ENCODE assay signal across 24 cellular contexts in genomic region chr6:169626169-169626833, GRCh38.
"Had no signal": no experiment of that assay in that cellular context is flagged by ENCODE, and none has a peak within 500 bp of the region (broad histone marks: within the 10 kb centered on the region; RNA-seq: fewer than 3 reads in every experiment).

No MANE protein-coding gene starts in this region.

- FAIRE-seq: endothelial cell of umbilical vein, urothelium cell line had no signal

- DNase-seq: activated CD4-positive, alpha-beta T cell treated with anti-CD3 and anti-CD28 coated beads for 1 hour; activated CD4-positive, alpha-beta T cell treated with anti-CD3 and anti-CD28 coated beads, Interleukin-2, amount 50 U/mL, for 1 hour; activated CD8-positive, alpha-beta T cell treated with anti-CD3 and anti-CD28 coated beads, Interleukin-2, amount 10 ng/mL, durations not matched to agents 7 days and 5 days; activated gamma-delta T cell treated with Interleukin-2 at 50 U/mL for 16 hours; anterior cingulate cortex; effector CD8-positive, alpha-beta T cell; foreskin melanocyte; glutamatergic neuron; naive B cell; retina; stimulated activated CD4-positive, alpha-beta T cell treated with anti-CD3 and anti-CD28 coated beads, Interleukin-4, amount 100 ng/mL, for 1 hour; stimulated activated naive CD4-positive, alpha-beta T cell treated with Interleukin-2 at 50 U/mL for 16 hours; substantia nigra had no signal

- H2AFZ ChIP-seq: hepatocyte, neural progenitor cell had no signal

- H3K27me3 ChIP-seq: hepatocyte, neural progenitor cell, tibial nerve had no signal

- H3K4me1 ChIP-seq: neural progenitor cell, tibial nerve had no signal

- H3K4me1 Mint-ChIP-seq: activated naive CD4-positive, alpha-beta T cell treated with anti-CD3 and anti-CD28 coated beads, Interleukin-2, amount 50 U/mL, for 24 hours; brain; naive B cell had no signal

- H3K9me3 ChIP-seq: tibial nerve had no signal

- H3K4me2 ChIP-seq: hepatocyte, neural progenitor cell had no signal

- ATAC-seq: activated CD8-positive, alpha-beta T cell treated with anti-CD3 and anti-CD28 coated beads, Interleukin-2, amount 10 ng/mL, durations not matched to agents 7 days and 5 days; esophagus mucosa had no signal

- H3K27ac ChIP-seq: hepatocyte, neural progenitor cell, tibial nerve, VCaP had no signal

- H3K27me3 Mint-ChIP-seq: activated naive CD4-positive, alpha-beta T cell treated with anti-CD3 and anti-CD28 coated beads, Interleukin-2, amount 50 U/mL, for 24 hours; brain; dendritic cell treated with granulocyte-macrophage colony-stimulating factor and Interleukin-4, amounts not matched to agents 40 ng/mL and 50 ng/mL, for 4 days; naive B cell; progenitor cell of endocrine pancreas had no signal

- H3K79me2 ChIP-seq: hepatocyte had no signal

- H3K9ac ChIP-seq: neural progenitor cell had no signal

- H3K36me3 ChIP-seq: neural progenitor cell had no signal

- H3K27ac Mint-ChIP-seq: activated CD8-positive, alpha-beta T cell treated with anti-CD3 and anti-CD28 coated beads, Interleukin-2, amount 10 ng/mL, durations not matched to agents 7 days and 5 days; activated naive CD4-positive, alpha-beta T cell treated with anti-CD3 and anti-CD28 coated beads, Interleukin-2, amount 50 U/mL, for 24 hours; dendritic cell treated with granulocyte-macrophage colony-stimulating factor and Interleukin-4, amounts not matched to agents 40 ng/mL and 50 ng/mL, for 4 days; progenitor cell of endocrine pancreas had no signal

- H3K9me3 Mint-ChIP-seq: activated naive CD4-positive, alpha-beta T cell treated with anti-CD3 and anti-CD28 coated beads, Interleukin-2, amount 50 U/mL, for 24 hours; dendritic cell treated with granulocyte-macrophage colony-stimulating factor and Interleukin-4, amounts not matched to agents 40 ng/mL and 50 ng/mL, for 4 days; neural progenitor cell had no signal

- H3K4me3 ChIP-seq: hepatocyte, neural progenitor cell, tibial nerve had no signal

- H3K4me3 Mint-ChIP-seq: activated CD8-positive, alpha-beta T cell treated with anti-CD3 and anti-CD28 coated beads, Interleukin-2, amount 10 ng/mL, durations not matched to agents 7 days and 5 days; activated naive CD4-positive, alpha-beta T cell treated with anti-CD3 and anti-CD28 coated beads, Interleukin-2, amount 50 U/mL, for 24 hours; brain; dendritic cell treated with granulocyte-macrophage colony-stimulating factor and Interleukin-4, amounts not matched to agents 40 ng/mL and 50 ng/mL, for 4 days; naive B cell; neural progenitor cell had no signal
